Comparison of ENCODE assay signal across 9 cellular contexts in the genomic region with DNA sequence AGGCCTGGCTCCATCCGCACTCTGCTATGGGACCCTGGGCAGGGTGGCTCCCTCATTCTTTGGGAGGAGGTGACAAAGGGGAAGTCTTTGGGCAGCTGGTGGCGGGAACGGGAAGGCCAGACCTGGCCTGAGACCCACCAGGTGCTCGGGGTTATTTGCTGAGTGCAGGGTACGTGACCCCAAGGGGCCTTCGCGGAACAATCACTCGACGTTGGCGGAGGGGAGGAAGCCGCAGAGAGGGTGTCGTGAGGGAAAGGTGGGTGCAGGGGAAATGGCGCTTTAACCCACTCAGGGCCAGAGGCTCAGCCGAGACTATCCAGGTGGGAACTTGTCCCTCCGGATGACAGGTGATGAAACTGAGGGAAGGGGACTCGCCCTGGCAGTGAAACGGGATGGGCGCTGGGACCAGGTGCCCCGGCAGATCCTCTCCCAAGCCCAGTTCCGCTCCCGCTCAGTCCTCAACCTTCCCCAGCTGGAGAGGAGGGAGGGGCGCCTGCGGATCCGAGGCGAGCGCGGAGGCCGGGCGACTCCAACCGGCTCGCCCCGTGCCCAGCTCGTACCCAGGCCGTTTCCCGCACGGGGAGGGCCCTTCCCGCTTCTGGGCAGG. TPM values are rescaled to one million over a fixed set of nuclear protein-coding genes. Genes with fewer than 3 reads are reported as not detected.
A peak's percentile ranks its signal among the peaks of the same experiment; 100 is the strongest.
DNase-seq lines count a peak whose midpoint lies in the region; ATAC-seq lines count a peak whose summit lies in the region.
"Had no signal": no experiment of that assay in that cellular context is flagged by ENCODE, and none has a peak within 500 bp of the region (broad histone marks: within the 10 kb centered on the region; RNA-seq: fewer than 3 reads in every experiment).

No MANE protein-coding gene starts in this region.

- H3K4me1 ChIP-seq in stomach smooth muscle (ENCODE audit: control insufficient read depth, insufficient read depth, low read length), result peaks cover 42% of the 10 kb centered on the region

- H3K4me3 Mint-ChIP-seq in activated naive CD8-positive, alpha-beta T cell treated with anti-CD3 and anti-CD28 coated beads for 36 hours, result peak overlapping the region; percentile 44

- H3K27ac ChIP-seq in stomach smooth muscle (ENCODE audit: low read length), result peak overlapping the region; percentile 80

- peaks cover 0 to 2% of the 10 kb centered on the region in 2 donors for H3K27me3 ChIP-seq in stomach smooth muscle (ENCODE audit: control insufficient read depth in 1 of 2, insufficient read depth in 2 of 2, low read length in 2 of 2)

- no peaks in the 10 kb centered on the region for H3K36me3 Mint-ChIP-seq in activated naive CD8-positive, alpha-beta T cell treated with anti-CD3 and anti-CD28 coated beads for 36 hours

- H3K9me3 Mint-ChIP-seq in activated naive CD8-positive, alpha-beta T cell treated with anti-CD3 and anti-CD28 coated beads for 36 hours, result no peaks in the 10 kb centered on the region

- peak overlapping the region; percentile 89 to 90 for H3K4me3 ChIP-seq in stomach smooth muscle (ENCODE audit: low read length in 2 of 2)

- peaks cover 18% of the 10 kb centered on the region for H3K4me1 Mint-ChIP-seq in activated naive CD8-positive, alpha-beta T cell treated with anti-CD3 and anti-CD28 coated beads for 36 hours

- peaks cover 67% of the 10 kb centered on the region for H3K27me3 Mint-ChIP-seq in activated naive CD8-positive, alpha-beta T cell treated with anti-CD3 and anti-CD28 coated beads for 36 hours

- DNase-seq in DMS53 (lab: John Stamatoyannopoulos, UW), result peak; percentile 51
- no peak for DNase-seq in DMS53 treated with DMSO at 0.1 percent for 48 hours (lab: John Stamatoyannopoulos, UW; ENCODE audit: unreplicated experiment)
- no peak for DNase-seq in activated naive CD8-positive, alpha-beta T cell treated with anti-CD3 and anti-CD28 coated beads for 36 hours
- peak; percentile 42 for DNase-seq in iPS-NIHi11 (ENCODE audit: low spot score)
- DNase-seq in NCI-H524 (lab: John Stamatoyannopoulos, UW), result no peak
- no peak for DNase-seq in DMS114 treated with DMSO at 0.1 percent for 48 hours (lab: John Stamatoyannopoulos, UW; ENCODE audit: unreplicated experiment)
- DNase-seq: NK-92 treated with Interleukin-12 subunit alpha and Interleukin-12 subunit beta, amount 100 ng/mL, for 24 hours had no signal

- H3K36me3 ChIP-seq in stomach smooth muscle (ENCODE audit: control insufficient read depth in 2 of 2, insufficient read depth in 2 of 2, low read length in 2 of 2), result no peaks in the 10 kb centered on the region

- H3K9me3 ChIP-seq in stomach smooth muscle (ENCODE audit: control insufficient read depth in 2 of 2, low read length in 2 of 2), result no peaks in the 10 kb centered on the region

- ATAC-seq in GM21447 (IDR thresholded peaks at IDR 0.05; ENCODE audit: unreplicated experiment), result no peak

- H3K9ac ChIP-seq in stomach smooth muscle (ENCODE audit: low read length in 2 of 2), result peak overlapping the region; percentile 80 to 85

- H3K27ac Mint-ChIP-seq in activated naive CD8-positive, alpha-beta T cell treated with anti-CD3 and anti-CD28 coated beads for 36 hours, result no peak overlapping the region

RNA-seq across cellular contexts. Expression of gene A4GALT, which starts 0.9 kb away (rescaled TPM):
- under 1 TPM in 1 of 2 experiments, not detected in 1; 0.08 TPM for total RNA-seq in activated naive CD8-positive, alpha-beta T cell treated with anti-CD3 and anti-CD28 coated beads for 36 hours

Comparison
In these comparisons a context has a peak if more than half of its experiments do, and no peak if none do; other contexts are left out.
1. DNase-seq: peak in DMS53 (single experiment) and iPS-NIHi11 (single experiment); none in DMS53 treated with DMSO at 0.1 percent for 48 hours (single experiment), activated naive CD8-positive, alpha-beta T cell treated with anti-CD3 and anti-CD28 coated beads for 36 hours (single experiment), NCI-H524 (0 of 2) and DMS114 treated with DMSO at 0.1 percent for 48 hours (single experiment).